24 cellular contexts compared by ENCODE assay signal in genomic region chr4:177201614-177202013, GRCh38.
"Had no signal": no experiment of that assay in that cellular context is flagged by ENCODE, and none has a peak within 500 bp of the region (broad histone marks: within the 10 kb centered on the region; RNA-seq: fewer than 3 reads in every experiment).

No MANE protein-coding gene starts in this region.

- H3K27me3 ChIP-seq: colonic mucosa, esophagus squamous epithelium, gastrocnemius medialis, heart right ventricle, left lung had no signal

- ATAC-seq: effector memory CD8-positive, alpha-beta T cell; esophagus mucosa; gastrocnemius medialis; heart right ventricle; left cardiac atrium; left lung; left ventricle myocardium superior; lower lobe of right lung; mucosa of descending colon had no signal

- H3K4me3 ChIP-seq: colonic mucosa, esophagus squamous epithelium, gastrocnemius medialis, heart right ventricle, left lung, lower lobe of right lung, mucosa of descending colon had no signal

- H3K4me1 ChIP-seq: colonic mucosa, esophagus squamous epithelium, gastrocnemius medialis, heart right ventricle, left lung, lower lobe of right lung had no signal

- H3K9me3 ChIP-seq: colonic mucosa, esophagus squamous epithelium, gastrocnemius medialis had no signal

- H3K27ac ChIP-seq: colonic mucosa, epithelial cell of prostate, esophagus squamous epithelium, gastrocnemius medialis, heart right ventricle, left lung, lower lobe of right lung had no signal

- H3K36me3 ChIP-seq: colonic mucosa, esophagus squamous epithelium, gastrocnemius medialis, heart right ventricle, left lung, lower lobe of right lung had no signal

- FAIRE-seq: islet of Langerhans, keratinocyte had no signal

- DNase-seq: colonic mucosa; cortex of kidney; effector CD8-positive, alpha-beta T cell; effector memory CD8-positive, alpha-beta T cell; endodermal cell; erythroblast; esophagus squamous epithelium; foreskin fibroblast; foreskin melanocyte; gastrocnemius medialis; glutamatergic neuron; head of caudate nucleus; heart right ventricle; hippocampal formation; left cardiac atrium; left lung; left ventricle myocardium superior; lower lobe of right lung; mesenchymal stem cell; mucosa of descending colon had no signal
